Comparison of ENCODE assay signal across 22 cellular contexts in genomic region chr16:85624646-85625045, GRCh38. TPM values are rescaled to one million over a fixed set of nuclear protein-coding genes. Genes with fewer than 3 reads are reported as not detected.
A peak's percentile ranks its signal among the peaks of the same experiment; 100 is the strongest.
DNase-seq lines count a peak whose midpoint lies in the region; ATAC-seq and TF ChIP-seq lines count a peak whose summit lies in the region.
"Had no signal": no experiment of that assay in that cellular context is flagged by ENCODE, and none has a peak within 500 bp of the region (broad histone marks: within the 10 kb centered on the region; RNA-seq: fewer than 3 reads in every experiment).

No MANE protein-coding gene starts in this region.

- intact Hi-C loops in Panc1 (cut with micrococcal nuclease; ENCODE audit: unreplicated experiment), result no loop called here

- no peaks in the 10 kb centered on the region for H3K27me3 ChIP-seq in Panc1 (ENCODE audit: control insufficient read depth, insufficient read depth, low read length)
- H3K27me3 ChIP-seq in endocrine pancreas (ENCODE audit: control insufficient read depth, insufficient read depth, low read length), result no peaks in the 10 kb centered on the region
- H3K27me3 ChIP-seq: BE2C, MG63 had no signal

- no peaks in the 10 kb centered on the region for H3K36me3 ChIP-seq in Panc1 (ENCODE audit: control insufficient read depth, insufficient read depth, low read length)
- H3K36me3 ChIP-seq in endocrine pancreas (ENCODE audit: control insufficient read depth, insufficient read depth, low read length), result no peaks in the 10 kb centered on the region

- peaks cover 21% of the 10 kb centered on the region for H3K4me1 ChIP-seq in Panc1 (ENCODE audit: control insufficient read depth, insufficient read depth, low read length)
- H3K4me1 ChIP-seq in endocrine pancreas (ENCODE audit: control insufficient read depth, insufficient read depth, low read length), result no peaks in the 10 kb centered on the region

- no peak overlapping the region for H3K4me3 ChIP-seq in Panc1 (ENCODE audit: low read depth in 2 of 2, low read length in 2 of 2)
- H3K4me3 ChIP-seq in endocrine pancreas (ENCODE audit: control insufficient read depth, insufficient read depth, low read length), result no peak overlapping the region
- H3K4me3 ChIP-seq: MG63 had no signal

- CTCF ChIA-PET in Panc1 (lab: Charles Lee), result no interaction called here

- BruUV-seq in Panc1 (replicated peaks; lab: Mats Ljungman, UMichigan), result no TSS peak

- peak; percentile 44; the same call in 1 of the 2 replicates for ATAC-seq in Panc1
- no peak for ATAC-seq in GM21529 (IDR thresholded peaks at IDR 0.05; ENCODE audit: unreplicated experiment)
- no peak for ATAC-seq in HG02938 (IDR thresholded peaks at IDR 0.05; ENCODE audit: unreplicated experiment)

- H3K27ac ChIP-seq in Panc1 (ENCODE audit: low read length), result no peak overlapping the region
- H3K27ac ChIP-seq: 22Rv1, HL-60, RWPE1 had no signal

- peak overlapping the region; percentile 1 for H3K9ac ChIP-seq in endocrine pancreas (ENCODE audit: control insufficient read depth, insufficient read depth, low read length)

- POLR2A ChIA-PET in Panc1 (lab: Charles Lee), result no interaction called here

- TF ChIP-seq CTCF in Panc1 (IDR thresholded peaks at IDR 0.05), result no peak

- in situ Hi-C loops in Panc1 (cut with HindIII; ENCODE audit: low pct_unique_long_range_greater_than_20kb, low sequenced_read_pairs) (no loop called here), ACHN (cut with HindIII; ENCODE audit: low pct_ligation_motif_present, low pct_unique_long_range_greater_than_20kb, low sequenced_read_pairs) (no loop called here)

- DNase-seq in DMS 273 (lab: John Stamatoyannopoulos, UW; ENCODE audit: unreplicated experiment) (peak; percentile 80), DMS 273 treated with DMSO at 0.1 percent for 48 hours (lab: John Stamatoyannopoulos, UW) (no peak), Panc1 (ENCODE audit: low read depth, low spot score) (no peak), ACHN (no peak)
- no peak for DNase-seq in activated CD4-positive, alpha-beta T cell treated with anti-CD3 and anti-CD28 coated beads, Interleukin-2, amount 50 U/mL, for 4 hours
- DNase-seq: CD4-positive, alpha-beta memory T cell; DMS79 treated with DMSO at 0.1 percent for 48 hours; H9; Kasumi-1; MG63; NCI-H1048; NCI-H1436 treated with DMSO at 0.1 percent for 48 hours; NCI-H2029 treated with DMSO at 0.1 percent for 48 hours; NCI-H774; T-helper 1 cell had no signal

- H3K9me3 ChIP-seq in Panc1 (ENCODE audit: control insufficient read depth, insufficient read depth, low read depth, low read length) (no peaks in the 10 kb centered on the region), endocrine pancreas (ENCODE audit: control insufficient read depth, low read length) (no peaks in the 10 kb centered on the region)

RNA-seq across cellular contexts. Expression of gene GSE1, which starts 11.5 kb away (rescaled TPM):
- total RNA-seq in Panc1 (2021; ENCODE audit: unreplicated experiment), result 97.5 TPM
- 79.9 TPM for polyA plus RNA-seq in Panc1 (2012; ENCODE audit: insufficient read length)
